16 cellular contexts compared by ENCODE assay signal in genomic region chr2:181047829-181048228, GRCh38.
DNase-seq lines count a peak whose midpoint lies in the region; ATAC-seq and TF ChIP-seq lines count a peak whose summit lies in the region.
"Had no signal": no experiment of that assay in that cellular context is flagged by ENCODE, and none has a peak within 500 bp of the region (broad histone marks: within the 10 kb centered on the region; RNA-seq: fewer than 3 reads in every experiment).

No MANE protein-coding gene starts in this region.

- H3K27me3 ChIP-seq in GM23338 (ENCODE audit: insufficient read depth), result no peaks in the 10 kb centered on the region
- no peaks in the 10 kb centered on the region for H3K27me3 ChIP-seq in uterus

- H3K4me1 ChIP-seq in GM23338 (ENCODE audit: insufficient read depth) (peaks cover 12% of the 10 kb centered on the region; the same call in 1 of the 2 replicates), uterus (no peaks in the 10 kb centered on the region)

- no peaks in the 10 kb centered on the region for H3K9me2 ChIP-seq in GM23338 (ENCODE audit: insufficient read depth)

- H3K27ac ChIP-seq in GM23338 (ENCODE audit: low read depth), result no peak overlapping the region
- H3K27ac ChIP-seq in uterus, result no peak overlapping the region
- H3K27ac ChIP-seq: C4-2B, HL-60 had no signal

- H3K36me3 ChIP-seq in GM23338 (ENCODE audit: insufficient read depth), result no peaks in the 10 kb centered on the region
- no peaks in the 10 kb centered on the region for H3K36me3 ChIP-seq in uterus

- peaks cover 11% of the 10 kb centered on the region for H4K20me1 ChIP-seq in GM23338 (replicated peaks; ENCODE audit: insufficient read depth)

- peak; percentile 31 for DNase-seq in GM23338 (ENCODE audit: low spot score)
- peak; percentile 60 for DNase-seq in NCI-H69 (lab: John Stamatoyannopoulos, UW)
- DNase-seq in islet precursor cell, result peak; percentile 69
- DNase-seq in uterus, result no peak
- DNase-seq in H4 (ENCODE audit: low spot score), result no peak
- DNase-seq: ACHN; CD4-positive, alpha-beta T cell; GDM1; HCEC 1CT; HFFc6; IMR-90 had no signal

- no peak overlapping the region for H3K4me2 ChIP-seq in GM23338

- peaks cover 99% of the 10 kb centered on the region for H3K79me2 ChIP-seq in GM23338 (replicated peaks; ENCODE audit: insufficient read depth)

- no peak overlapping the region for H3K27ac Mint-ChIP-seq in GM23338
- H3K27ac Mint-ChIP-seq: CD4-positive, alpha-beta T cell; HFFc6 had no signal

- H3K4me3 Mint-ChIP-seq in GM23338, result no peak overlapping the region
- H3K4me3 Mint-ChIP-seq: CD4-positive, alpha-beta T cell; HFFc6 had no signal

- H3K36me3 Mint-ChIP-seq in GM23338 (ENCODE audit: low read depth), result no peaks in the 10 kb centered on the region

- H3K4me3 ChIP-seq in GM23338, result no peak overlapping the region
- no peak overlapping the region for H3K4me3 ChIP-seq in uterus
- H3K4me3 ChIP-seq: K562 had no signal

- no peak for TF ChIP-seq POLR2A in uterus (IDR thresholded peaks at IDR 0.05)

- intact Hi-C loops in uterus (cut with DNase I; ENCODE audit: low total_unique reads), result no loop called here

- H3K4me1 Mint-ChIP-seq in GM23338, result peaks cover 8% of the 10 kb centered on the region; the same call in 2 of the 3 replicates

- no peak for TF ChIP-seq CTCF in GM23338 (conservative IDR thresholded peaks at IDR 0.05; ENCODE audit: low read depth in 2 of 2)
- TF ChIP-seq CTCF in uterus (IDR thresholded peaks at IDR 0.05), result no peak

- H3K9me3 ChIP-seq in uterus, result no peaks in the 10 kb centered on the region
- H3K9me3 ChIP-seq: Caco-2 had no signal

- ATAC-seq in GM23338 (peak; percentile 39), GM18873 (IDR thresholded peaks at IDR 0.05; ENCODE audit: low FRiP score, unreplicated experiment) (no peak)

- no peaks in the 10 kb centered on the region for H3K9me3 Mint-ChIP-seq in GM23338
- H3K9me3 Mint-ChIP-seq: CD4-positive, alpha-beta T cell; HFFc6 had no signal

- no peaks in the 10 kb centered on the region for H3F3A ChIP-seq in GM23338 (replicated peaks; ENCODE audit: low read depth)

- H3K27me3 Mint-ChIP-seq in GM23338 (ENCODE audit: insufficient read depth, low read depth, poor library complexity), result no peaks in the 10 kb centered on the region
- H3K27me3 Mint-ChIP-seq: CD4-positive, alpha-beta T cell had no signal

- H2AFZ ChIP-seq in GM23338, result no peak overlapping the region

TF ChIP-seq in GM23338, 12 proteins besides CTCF, POLR2A, EP300 and RAD21:
- no peak for TF ChIP-seq POLR2AphosphoS5 (IDR thresholded peaks at IDR 0.05; ENCODE audit: low read depth)
- TF ChIP-seq EZH2 (IDR thresholded peaks at IDR 0.05; ENCODE audit: low read depth, unreplicated experiment), result no peak
- TF ChIP-seq CREB1 (CRISPR knock-in tag; IDR thresholded peaks at IDR 0.05; ENCODE audit: low read depth), result no peak
- no peak for TF ChIP-seq EZH2phosphoT487 (IDR thresholded peaks at IDR 0.05; ENCODE audit: unreplicated experiment)
- TF ChIP-seq REST (IDR thresholded peaks at IDR 0.05; ENCODE audit: unreplicated experiment), result no peak
- no peak for TF ChIP-seq ZNF114 (CRISPR knock-in tag; IDR thresholded peaks at IDR 0.05)
- TF ChIP-seq JUNB (IDR thresholded peaks at IDR 0.05; ENCODE audit: unreplicated experiment), result no peak
- TF ChIP-seq STAT1 (IDR thresholded peaks at IDR 0.05; ENCODE audit: unreplicated experiment), result no peak

Comparison
In these comparisons a context has a peak if more than half of its experiments do, and no peak if none do; other contexts are left out.
1. DNase-seq: peak in GM23338 (single experiment), NCI-H69 (single experiment) and islet precursor cell (single experiment); none in uterus (0 of 2) and H4 (single experiment).